Comparison of ENCODE assay signal across 12 cellular contexts in the genomic region with DNA sequence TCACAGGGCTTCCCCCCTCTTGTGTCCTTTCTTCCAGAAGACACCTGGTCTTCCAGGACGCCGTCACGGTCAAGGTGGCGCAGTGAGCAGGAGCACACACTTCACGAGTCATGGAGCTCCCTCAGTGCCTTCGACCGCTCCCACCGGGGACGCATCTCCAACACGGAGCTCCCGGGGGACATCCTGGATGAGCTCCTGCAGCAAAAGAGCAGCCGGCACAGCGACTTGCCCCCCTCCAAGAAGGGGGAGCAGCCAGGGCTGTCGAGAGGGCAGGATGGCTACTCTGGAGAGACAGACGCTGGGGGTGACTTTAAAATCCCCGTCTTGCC.
"Had no signal": no experiment of that assay in that cellular context is flagged by ENCODE, and none has a peak within 500 bp of the region (broad histone marks: within the 10 kb centered on the region; RNA-seq: fewer than 3 reads in every experiment).

No MANE protein-coding gene starts in this region.

- H3K4me1 ChIP-seq: right lobe of liver, uterus had no signal

- H3K9me3 ChIP-seq: heart right ventricle, right lobe of liver, transverse colon, uterus had no signal

- H3K36me3 ChIP-seq: right lobe of liver, transverse colon, uterus had no signal

- H3K4me3 ChIP-seq: heart right ventricle, right lobe of liver, skin epidermis, transverse colon, uterus had no signal

- ATAC-seq: right lobe of liver had no signal

- DNase-seq: activated effector memory CD4-positive, alpha-beta T cell treated with Interleukin-2 at 50 U/mL for 16 hours; activated naive CD8-positive, alpha-beta T cell treated with anti-CD3 and anti-CD28 coated beads, Interleukin-2, amount 10 ng/mL, durations not matched to agents 7 days and 5 days; amniotic stem cell; effector CD4-positive, alpha-beta T cell; left ventricle myocardium superior; nephron progenitor cell; right lobe of liver; T-helper 17 cell had no signal

- H3K27me3 ChIP-seq: heart right ventricle, right lobe of liver, transverse colon, uterus had no signal

- H3K27ac ChIP-seq: heart right ventricle, right lobe of liver, uterus had no signal
